ENCODE assay signal across 10 cellular contexts in genomic region chr15:34436956-34437442, GRCh38. TPM values are rescaled to one million over a fixed set of nuclear protein-coding genes. Genes with fewer than 3 reads are reported as not detected.
DNase-seq lines count a peak whose midpoint lies in the region; ATAC-seq, FAIRE-seq and TF ChIP-seq lines count a peak whose summit lies in the region.
"Had no signal": no experiment of that assay in that cellular context is flagged by ENCODE, and none has a peak within 500 bp of the region (broad histone marks: within the 10 kb centered on the region; RNA-seq: fewer than 3 reads in every experiment).

No MANE protein-coding gene starts in this region.

- H3K27ac ChIP-seq in brain microvascular endothelial cell (no peak overlapping the region), kidney (ENCODE audit: low read depth in 2 of 2, low read length in 2 of 2) (no peak overlapping the region)
- H3K27ac ChIP-seq: neutrophil had no signal

- no peak for FAIRE-seq in kidney (lab: Jason Lieb, UNC)

- peak overlapping the region in 1 of 2 donors; percentile 12 for H3K9ac ChIP-seq in kidney (ENCODE audit: low read length in 2 of 2)

- no peaks in the 10 kb centered on the region for H3K4me1 ChIP-seq in kidney (ENCODE audit: control insufficient read depth in 1 of 2, insufficient read depth in 1 of 2, low read depth in 1 of 2, low read length in 2 of 2)

- H3K4me3 ChIP-seq in brain microvascular endothelial cell (ENCODE audit: low read depth, low read length) (peak overlapping the region; percentile 55), kidney (ENCODE audit: low read length in 2 of 2) (peak overlapping the region; percentile 34 to 39)

- intact Hi-C loops in kidney (cut with DNase I), result no loop called here

- in situ Hi-C loops in brain microvascular endothelial cell (cut with HindIII; ENCODE audit: low pct_ligation_motif_present, low sequenced_read_pairs), result no loop called here

- H3K36me3 ChIP-seq in brain microvascular endothelial cell (replicated peaks) (no peaks in the 10 kb centered on the region), kidney (ENCODE audit: control insufficient read depth in 1 of 2, insufficient read depth in 2 of 2, low read length in 2 of 2) (no peaks in the 10 kb centered on the region)
- H3K36me3 ChIP-seq: neutrophil had no signal

- TF ChIP-seq CTCF in brain microvascular endothelial cell (IDR thresholded peaks at IDR 0.05; ENCODE audit: low read depth, low read length, missing control alignments) (no peak), kidney (IDR thresholded peaks at IDR 0.05; ENCODE audit: borderline replicate concordance, extremely low read depth, insufficient read depth) (no peak)

- no peaks in the 10 kb centered on the region for H3K27me3 ChIP-seq in brain microvascular endothelial cell (replicated peaks)

- H3K9me3 ChIP-seq in kidney (ENCODE audit: control insufficient read depth in 1 of 2, low read length in 2 of 2), result no peaks in the 10 kb centered on the region
- H3K9me3 ChIP-seq: neutrophil had no signal

- DNase-seq in NCI-H1105 (lab: John Stamatoyannopoulos, UW) (peak; percentile 0), NCI-H1105 treated with DMSO at 0.1 percent for 48 hours (lab: John Stamatoyannopoulos, UW) (no peak), T-helper 2 cell (peak in 4 of 5 experiments; percentile 26 to 68 (median 36)), brain microvascular endothelial cell (no peak), kidney (peak; percentile 79), SKM-1 (lab: John Stamatoyannopoulos, UW; ENCODE audit: unreplicated experiment) (no peak)
- DNase-seq in stimulated activated CD4-positive, alpha-beta T cell treated with anti-CD3 and anti-CD28 coated beads, Interleukin-2, amount 100 ng/mL, for 48 hours, result peak; percentile 38 to 39
- DNase-seq: DND-41 had no signal

- peak; percentile 47 for ATAC-seq in HG02870 (IDR thresholded peaks at IDR 0.05; ENCODE audit: unreplicated experiment)

RNA-seq across cellular contexts. Expression of gene GOLGA8A, which starts 0.6 kb away (rescaled TPM):
- 36.1 TPM for total RNA-seq in kidney
- 18.8 TPM for polyA plus RNA-seq in kidney (ENCODE audit: insufficient read depth, low read depth, low replicate concordance)

Comparison
In these comparisons a context has a peak if more than half of its experiments do, and no peak if none do; other contexts are left out.
1. DNase-seq: peak in NCI-H1105 (single experiment), T-helper 2 cell (4 of 5), kidney (single experiment) and stimulated activated CD4-positive, alpha-beta T cell treated with anti-CD3 and anti-CD28 coated beads, Interleukin-2, amount 100 ng/mL, for 48 hours (2 of 2); none in NCI-H1105 treated with DMSO at 0.1 percent for 48 hours (single experiment), brain microvascular endothelial cell (single experiment) and SKM-1 (single experiment).